Comparison of ENCODE assay signal across 8 cellular contexts in the genomic region with DNA sequence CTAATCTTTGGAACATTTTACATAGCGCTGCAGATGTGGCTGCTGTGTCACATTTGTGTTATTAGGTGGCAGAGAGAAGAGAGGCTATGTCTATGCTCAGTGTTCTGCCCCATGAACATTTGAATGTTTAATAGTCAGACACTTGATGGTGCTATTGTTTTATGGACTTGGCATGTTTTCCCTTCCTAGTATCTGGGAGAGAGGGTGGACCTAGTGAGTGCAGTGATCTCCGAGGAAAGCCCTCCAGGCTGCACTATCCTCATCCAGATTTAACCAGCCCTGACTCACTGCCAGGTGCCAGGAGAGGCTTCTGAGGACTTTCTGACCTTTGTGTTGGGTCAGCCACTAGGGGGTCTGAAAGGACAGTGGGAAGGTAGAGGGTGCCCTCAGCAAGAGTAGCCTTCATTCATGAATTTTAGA. TPM values are rescaled to one million over a fixed set of nuclear protein-coding genes. Genes with fewer than 3 reads are reported as not detected.
DNase-seq lines count a peak whose midpoint lies in the region; ATAC-seq and TF ChIP-seq lines count a peak whose summit lies in the region.

No MANE protein-coding gene starts in this region.

- CTCF ChIA-PET in Caco-2 (lab: Charles Lee) (interaction anchor here (1.6 kb wide), 1 partner anchor 108 kb away, joined by 6 read pairs; no protein-coding TSS in a partner anchor), Panc1 (lab: Charles Lee) (no interaction called here)

- H3K36me3 Mint-ChIP-seq in Caco-2 (ENCODE audit: insufficient read depth, unreplicated experiment): peaks cover 94% of the 10 kb centered on the region

- peak; percentile 62 for ATAC-seq in GM19452 (IDR thresholded peaks at IDR 0.05; ENCODE audit: unreplicated experiment)
- ATAC-seq in Panc1: peak; percentile 74
- no peak for ATAC-seq in HG02588 (IDR thresholded peaks at IDR 0.05; ENCODE audit: unreplicated experiment)

- DNase-seq in Caco-2 (peak; percentile 51 to 53), Panc1 (ENCODE audit: low read depth, low spot score) (no peak), inferior parietal cortex (ENCODE audit: extremely low spot score) (peak; percentile 53), NCI-H1436 treated with DMSO at 0.1 percent for 48 hours (lab: John Stamatoyannopoulos, UW) (no peak), NCI-H2227 treated with DMSO at 0.1 percent for 48 hours (lab: John Stamatoyannopoulos, UW) (no peak)
- DNase-seq in activated CD8-positive, alpha-beta memory T cell treated with anti-CD3 and anti-CD28 coated beads, Interleukin-2, amount 50 U/mL, for 48 hours: no peak

- H3K27me3 ChIP-seq in Caco-2 (replicated peaks; ENCODE audit: control insufficient read depth, insufficient read depth, low read length) (no peaks in the 10 kb centered on the region), Panc1 (ENCODE audit: control insufficient read depth, insufficient read depth, low read length) (no peaks in the 10 kb centered on the region)

- no TSS peak for BruUV-seq in Caco-2 (replicated peaks; lab: Mats Ljungman, UMichigan)
- BruUV-seq in Panc1 (replicated peaks; lab: Mats Ljungman, UMichigan): no TSS peak

- H3K4me3 ChIP-seq in Caco-2 (ENCODE audit: low read depth, low read length): no peak overlapping the region
- H3K4me3 ChIP-seq in Panc1 (ENCODE audit: low read depth in 2 of 2, low read length in 2 of 2): no peak overlapping the region

- H3K36me3 ChIP-seq in Caco-2 (ENCODE audit: control insufficient read depth, insufficient read depth, low read length) (peaks cover 2% of the 10 kb centered on the region; the same call in 1 of the 2 replicates), Panc1 (ENCODE audit: control insufficient read depth, insufficient read depth, low read length) (peaks cover 64% of the 10 kb centered on the region)

- no peak overlapping the region for H3K27ac ChIP-seq in Panc1 (ENCODE audit: low read length)

- H3K9me3 ChIP-seq in Caco-2: no peaks in the 10 kb centered on the region
- no peaks in the 10 kb centered on the region for H3K9me3 ChIP-seq in Panc1 (ENCODE audit: control insufficient read depth, insufficient read depth, low read depth, low read length)

- peaks cover 8% of the 10 kb centered on the region for H3K9me3 Mint-ChIP-seq in Caco-2 (ENCODE audit: unreplicated experiment)

- in situ Hi-C loops in Panc1 (cut with HindIII; ENCODE audit: low pct_unique_long_range_greater_than_20kb, low sequenced_read_pairs): no loop called here

- intact Hi-C loops in Caco-2 (cut with micrococcal nuclease; ENCODE audit: unreplicated experiment): loop anchor here (2.0 kb wide), 1 partner anchor 47 kb away; the partner anchor contains the start of gene TMEM19
- intact Hi-C loops in Panc1 (cut with micrococcal nuclease; ENCODE audit: unreplicated experiment): loop anchor here (5.0 kb wide), 2 partner anchors 108 to 222 kb away; no protein-coding TSS in a partner anchor

- no peak overlapping the region for H3K4me3 Mint-ChIP-seq in Caco-2 (ENCODE audit: unreplicated experiment)

- H3K27me3 Mint-ChIP-seq in Caco-2 (ENCODE audit: insufficient read depth, unreplicated experiment): no peaks in the 10 kb centered on the region

- POLR2A ChIA-PET in Caco-2 (lab: Charles Lee) (no interaction called here), Panc1 (lab: Charles Lee) (no interaction called here)

- H3K4me1 ChIP-seq in Caco-2: peaks cover 26% of the 10 kb centered on the region
- no peaks in the 10 kb centered on the region; the same call in 1 of the 2 replicates for H3K4me1 ChIP-seq in Panc1 (ENCODE audit: control insufficient read depth, insufficient read depth, low read length)

- peaks cover 21% of the 10 kb centered on the region for H3K4me1 Mint-ChIP-seq in Caco-2 (ENCODE audit: low read depth, unreplicated experiment)

- peak overlapping the region; percentile 42 for H3K27ac Mint-ChIP-seq in Caco-2 (ENCODE audit: unreplicated experiment)

- TF ChIP-seq CTCF in Caco-2 (IDR thresholded peaks at IDR 0.05; ENCODE audit: insufficient read depth in 1 of 2, low read depth in 1 of 2, low read length in 1 of 2, severe bottlenecking in 1 of 2, unreplicated experiment in 1 of 2) (peak in 1 of 2 experiments; percentile 47), Panc1 (IDR thresholded peaks at IDR 0.05) (peak; percentile 49)

RNA-seq across cellular contexts. Expression of gene ZFC3H1, which starts 24.3 kb away (rescaled TPM):
- total RNA-seq in Caco-2 (2022): 48.7 and 50.7 TPM in 2 replicates
- total RNA-seq in Panc1 (2021; ENCODE audit: unreplicated experiment): 38.2 TPM
- 15.0 TPM for polyA plus RNA-seq in Panc1 (2012; ENCODE audit: insufficient read length)

RNA-seq across cellular contexts. Expression of gene THAP2, which starts 24.8 kb away (rescaled TPM):
- total RNA-seq in Caco-2 (2022) (2.7 and 4.6 TPM in 2 replicates), Panc1 (2021; ENCODE audit: unreplicated experiment) (3.7 TPM)
- polyA plus RNA-seq in Panc1 (2012; ENCODE audit: insufficient read length): 2.4 TPM

RNA-seq across cellular contexts. Expression of gene TMEM19, which starts 46.5 kb away (rescaled TPM):
- total RNA-seq in Caco-2 (2022) (17.8 and 24.2 TPM in 2 replicates), Panc1 (2021; ENCODE audit: unreplicated experiment) (72.8 TPM)
- 39.6 TPM for polyA plus RNA-seq in Panc1 (2012; ENCODE audit: insufficient read length)

Comparison
In these comparisons a context has a peak if more than half of its experiments do, and no peak if none do; other contexts are left out.
1. DNase-seq: peak in Caco-2 (2 of 2) and inferior parietal cortex (single experiment); none in Panc1 (single experiment), NCI-H1436 treated with DMSO at 0.1 percent for 48 hours (single experiment), activated CD8-positive, alpha-beta memory T cell treated with anti-CD3 and anti-CD28 coated beads, Interleukin-2, amount 50 U/mL, for 48 hours (single experiment) and NCI-H2227 treated with DMSO at 0.1 percent for 48 hours (single experiment).